ENCODE assay signal across 10 cellular contexts in genomic region chr1:66275601-66276023, GRCh38.
DNase-seq lines count a peak whose midpoint lies in the region; ATAC-seq and TF ChIP-seq lines count a peak whose summit lies in the region.
"Had no signal": no experiment of that assay in that cellular context is flagged by ENCODE, and none has a peak within 500 bp of the region (broad histone marks: within the 10 kb centered on the region; RNA-seq: fewer than 3 reads in every experiment).

No MANE protein-coding gene starts in this region.

- ATAC-seq in Right ventricle myocardium inferior = peak; percentile 48
- peak; percentile 3 for ATAC-seq in activated naive CD8-positive, alpha-beta T cell treated with anti-CD3 and anti-CD28 coated beads, Interleukin-2, amount 10 ng/mL, durations not matched to agents 7 days and 5 days (ENCODE audit: low read depth)

- no peak overlapping the region for H3K27ac ChIP-seq in mesendoderm (ENCODE audit: low read depth, low read length)
- peak overlapping the region; percentile 31 to 88 (median 56) for H3K27ac ChIP-seq in tibial nerve
- H3K27ac ChIP-seq in brain microvascular endothelial cell = no peak overlapping the region
- H3K27ac ChIP-seq: BLaER1 had no signal

- H3K9me3 ChIP-seq in tibial nerve = no peaks in the 10 kb centered on the region
- H3K9me3 ChIP-seq: BLaER1 had no signal

- no peaks in the 10 kb centered on the region for H3K79me2 ChIP-seq in mesendoderm (ENCODE audit: control insufficient read depth, insufficient read depth, low read length)

- no CpG with 5 or more reads among the region's 5 CpGs for WGBS in mesendoderm (ENCODE audit: extremely low coverage, insufficient coverage, low lambda C conversion rate)
- WGBS in tibial nerve, 2 donors = 32 to 43% methylated on average over 5 of the region's 5 CpGs

- peak overlapping the region; percentile 39 for H2BK120ac ChIP-seq in mesendoderm (ENCODE audit: low read depth, low read length)

- TF ChIP-seq CTCF in tibial nerve (IDR thresholded peaks at IDR 0.05) (no peak), brain microvascular endothelial cell (IDR thresholded peaks at IDR 0.05; ENCODE audit: low read depth, low read length, missing control alignments) (no peak)

- H3K4me1 ChIP-seq in mesendoderm (ENCODE audit: control insufficient read depth, low read depth, low read length) (peaks cover 8% of the 10 kb centered on the region), tibial nerve (peaks cover 3 to 60% (median 35%) of the 10 kb centered on the region in 4 donors)

- H2AK5ac ChIP-seq in mesendoderm (ENCODE audit: low read length) = no peak overlapping the region

- peak in 1 of 2 donors; percentile 65 for TF ChIP-seq EP300 in tibial nerve (IDR thresholded peaks at IDR 0.05)

- H3K4me3 ChIP-seq in mesendoderm (ENCODE audit: low read length) (no peak overlapping the region), tibial nerve (no peak overlapping the region), brain microvascular endothelial cell (ENCODE audit: low read depth, low read length) (no peak overlapping the region)
- H3K4me3 ChIP-seq: BLaER1 had no signal

- in situ Hi-C loops in brain microvascular endothelial cell (cut with HindIII; ENCODE audit: low pct_ligation_motif_present, low sequenced_read_pairs) = no loop called here

- H3K27ac Mint-ChIP-seq in activated naive CD8-positive, alpha-beta T cell treated with anti-CD3 and anti-CD28 coated beads, Interleukin-2, amount 10 ng/mL, durations not matched to agents 7 days and 5 days = peak overlapping the region; percentile 91

- H3K4me2 ChIP-seq in mesendoderm (ENCODE audit: low read length) = no peak overlapping the region
- H3K4me2 ChIP-seq: BLaER1 had no signal

- H2BK5ac ChIP-seq in mesendoderm (ENCODE audit: low read length) = no peak overlapping the region

- no peaks in the 10 kb centered on the region for H3K79me1 ChIP-seq in mesendoderm (ENCODE audit: low read length)

- DNase-seq in Right ventricle myocardium inferior (ENCODE audit: missing footprints) (no peak), cardiac septum (ENCODE audit: low spot score) (no peak), mesendoderm (no peak), tibial nerve (ENCODE audit: low spot score in 2 of 2) (no peak), HK-2 (ENCODE audit: unreplicated experiment) (no peak), NCI-H187 treated with DMSO at 0.1 percent for 48 hours (lab: John Stamatoyannopoulos, UW) (no peak), brain microvascular endothelial cell (no peak)
- no peak for DNase-seq in activated naive CD8-positive, alpha-beta T cell treated with anti-CD3 and anti-CD28 coated beads, Interleukin-2, amount 10 ng/mL, durations not matched to agents 7 days and 5 days
- DNase-seq: NCI-H2029 had no signal

- intact Hi-C loops in Right ventricle myocardium inferior (cut with DNase I) (no loop called here), cardiac septum (cut with DNase I) (no loop called here)

- H3K9me3 Mint-ChIP-seq in activated naive CD8-positive, alpha-beta T cell treated with anti-CD3 and anti-CD28 coated beads, Interleukin-2, amount 10 ng/mL, durations not matched to agents 7 days and 5 days = peaks cover 1% of the 10 kb centered on the region

- H2BK15ac ChIP-seq in mesendoderm (replicated peaks; ENCODE audit: low read depth) = peak overlapping the region; percentile 46

- POLR2A ChIA-PET in activated naive CD8-positive, alpha-beta T cell treated with anti-CD3 and anti-CD28 coated beads, Interleukin-2, amount 10 ng/mL, durations not matched to agents 7 days and 5 days (lab: Charles Lee) = interaction anchor here (0.9 to 3.7 kb wide), 8 partner anchors 27 to 649 kb away, joined by 3 to 33 read pairs (median 4); partner anchors contain the start of genes DNAI4 and MIER1

- peak overlapping the region; percentile 82 for H3K4me3 Mint-ChIP-seq in activated naive CD8-positive, alpha-beta T cell treated with anti-CD3 and anti-CD28 coated beads, Interleukin-2, amount 10 ng/mL, durations not matched to agents 7 days and 5 days

- H4K8ac ChIP-seq in mesendoderm (ENCODE audit: low read depth, low read length) = no peak overlapping the region

- H3K9ac ChIP-seq in mesendoderm (ENCODE audit: low read length) = no peak overlapping the region
- H3K9ac ChIP-seq: BLaER1 had no signal

- no peaks in the 10 kb centered on the region for H3K36me3 ChIP-seq in mesendoderm (ENCODE audit: control insufficient read depth, insufficient read depth, low read length)
- no peaks in the 10 kb centered on the region for H3K36me3 ChIP-seq in tibial nerve
- H3K36me3 ChIP-seq in brain microvascular endothelial cell (replicated peaks) = no peaks in the 10 kb centered on the region
- H3K36me3 ChIP-seq: BLaER1 had no signal

- H3K4me1 Mint-ChIP-seq in activated naive CD8-positive, alpha-beta T cell treated with anti-CD3 and anti-CD28 coated beads, Interleukin-2, amount 10 ng/mL, durations not matched to agents 7 days and 5 days = peaks cover 82% of the 10 kb centered on the region

- no peaks in the 10 kb centered on the region for H3K27me3 Mint-ChIP-seq in activated naive CD8-positive, alpha-beta T cell treated with anti-CD3 and anti-CD28 coated beads, Interleukin-2, amount 10 ng/mL, durations not matched to agents 7 days and 5 days

- H3K4ac ChIP-seq in mesendoderm (ENCODE audit: low read depth, low read length) = no peak overlapping the region

- H3K18ac ChIP-seq in mesendoderm (ENCODE audit: low read length) = peak overlapping the region; percentile 77

- H3K27me3 ChIP-seq in mesendoderm (ENCODE audit: insufficient read depth, low read length, poor library complexity) (no peaks in the 10 kb centered on the region), tibial nerve (no peaks in the 10 kb centered on the region), brain microvascular endothelial cell (replicated peaks) (no peaks in the 10 kb centered on the region)
- H3K27me3 ChIP-seq: BLaER1 had no signal

- H3K23ac ChIP-seq in mesendoderm (ENCODE audit: low read length) = no peak overlapping the region

- no peak for TF ChIP-seq POLR2A in tibial nerve (IDR thresholded peaks at IDR 0.05)

- peaks cover 4% of the 10 kb centered on the region for H3K36me3 Mint-ChIP-seq in activated naive CD8-positive, alpha-beta T cell treated with anti-CD3 and anti-CD28 coated beads, Interleukin-2, amount 10 ng/mL, durations not matched to agents 7 days and 5 days

- H4K5ac ChIP-seq in mesendoderm (ENCODE audit: low read length) = no peak overlapping the region

- H3K56ac ChIP-seq in mesendoderm (ENCODE audit: low read length) = peak overlapping the region; percentile 25

Comparison
In these comparisons a context has a peak if more than half of its experiments do, and no peak if none do; other contexts are left out.
1. H3K27ac ChIP-seq: peak in tibial nerve (4 of 4); none in mesendoderm (single experiment) and brain microvascular endothelial cell (single experiment).